ENCODE assay signal across 11 cellular contexts in genomic region chr9:31597977-31598376, GRCh38.
DNase-seq lines count a peak whose midpoint lies in the region; ATAC-seq and TF ChIP-seq lines count a peak whose summit lies in the region.
"Had no signal": no experiment of that assay in that cellular context is flagged by ENCODE, and none has a peak within 500 bp of the region (broad histone marks: within the 10 kb centered on the region; RNA-seq: fewer than 3 reads in every experiment).

No MANE protein-coding gene starts in this region.

- H3K9me3 ChIP-seq in spleen, result no peaks in the 10 kb centered on the region
- H3K9me3 ChIP-seq: prostate gland had no signal

- DNase-seq in COLO829 (ENCODE audit: low spot score) (peak; percentile 37), HT-29 (ENCODE audit: low spot score) (peak; percentile 84), epithelial cell of esophagus (ENCODE audit: low read depth) (peak; percentile 94), HEK293T (ENCODE audit: extremely low spot score) (no peak), spleen (no peak)
- DNase-seq in effector CD8-positive, alpha-beta T cell (lab: John Stamatoyannopoulos, UW), result no peak
- DNase-seq: KG1 had no signal

- POLR2A ChIA-PET in HEK293T (lab: Yijun Ruan, JAX), result no interaction called here

- TF ChIP-seq CTCF in epithelial cell of esophagus (IDR thresholded peaks at IDR 0.05; ENCODE audit: insufficient read depth, low read depth, low read length, missing control alignments) (no peak), spleen (IDR thresholded peaks at IDR 0.05 in 8 of 11, conservative IDR thresholded peaks at IDR 0.05 in 3 of 11) (no peak)

- TF ChIP-seq POLR2A in spleen (IDR thresholded peaks at IDR 0.05), result no peak

- ATAC-seq in GM19468 (IDR thresholded peaks at IDR 0.05; ENCODE audit: extremely low read depth, unreplicated experiment), result peak; percentile 66
- ATAC-seq in HG02571 (IDR thresholded peaks at IDR 0.05; ENCODE audit: unreplicated experiment), result no peak
- ATAC-seq: WTC11 had no signal

- H3K4me1 ChIP-seq in spleen, result no peaks in the 10 kb centered on the region
- H3K4me1 ChIP-seq: prostate gland had no signal

- CTCF ChIA-PET in HEK293T (lab: Yijun Ruan, JAX), result no interaction called here

- no peaks in the 10 kb centered on the region for H3K27me3 ChIP-seq in spleen (replicated peaks in 1 of 7)

- H3K27ac ChIP-seq in spleen, result no peak overlapping the region
- H3K27ac ChIP-seq: prostate gland had no signal

- no peaks in the 10 kb centered on the region for H3K36me3 ChIP-seq in spleen
- H3K36me3 ChIP-seq: prostate gland had no signal

- intact Hi-C loops in spleen (cut with DNase I; ENCODE audit: low total_unique reads), result no loop called here

- no peak overlapping the region for H3K4me3 ChIP-seq in epithelial cell of esophagus (ENCODE audit: low read length)
- no peak overlapping the region for H3K4me3 ChIP-seq in spleen
- H3K4me3 ChIP-seq: prostate gland had no signal

TF ChIP-seq in HEK293T, 16 proteins besides CTCF, POLR2A, EP300 and RAD21:
- TF ChIP-seq TARDBP (IDR thresholded peaks at IDR 0.05) (no peak), CTBP1 (IDR thresholded peaks at IDR 0.05; ENCODE audit: borderline replicate concordance) (no peak), BHLHE40 (IDR thresholded peaks at IDR 0.05; ENCODE audit: borderline replicate concordance) (no peak), ARNT (IDR thresholded peaks at IDR 0.05) (no peak), PKNOX1 (IDR thresholded peaks at IDR 0.05) (no peak), LEF1 (IDR thresholded peaks at IDR 0.05; ENCODE audit: borderline replicate concordance) (no peak)

Comparison
In these comparisons a context has a peak if more than half of its experiments do, and no peak if none do; other contexts are left out.
1. DNase-seq: peak in COLO829 (single experiment), HT-29 (single experiment) and epithelial cell of esophagus (single experiment); none in effector CD8-positive, alpha-beta T cell (single experiment), HEK293T (single experiment) and spleen (single experiment).